ENCODE assay signal across 20 cellular contexts in the genomic region with DNA sequence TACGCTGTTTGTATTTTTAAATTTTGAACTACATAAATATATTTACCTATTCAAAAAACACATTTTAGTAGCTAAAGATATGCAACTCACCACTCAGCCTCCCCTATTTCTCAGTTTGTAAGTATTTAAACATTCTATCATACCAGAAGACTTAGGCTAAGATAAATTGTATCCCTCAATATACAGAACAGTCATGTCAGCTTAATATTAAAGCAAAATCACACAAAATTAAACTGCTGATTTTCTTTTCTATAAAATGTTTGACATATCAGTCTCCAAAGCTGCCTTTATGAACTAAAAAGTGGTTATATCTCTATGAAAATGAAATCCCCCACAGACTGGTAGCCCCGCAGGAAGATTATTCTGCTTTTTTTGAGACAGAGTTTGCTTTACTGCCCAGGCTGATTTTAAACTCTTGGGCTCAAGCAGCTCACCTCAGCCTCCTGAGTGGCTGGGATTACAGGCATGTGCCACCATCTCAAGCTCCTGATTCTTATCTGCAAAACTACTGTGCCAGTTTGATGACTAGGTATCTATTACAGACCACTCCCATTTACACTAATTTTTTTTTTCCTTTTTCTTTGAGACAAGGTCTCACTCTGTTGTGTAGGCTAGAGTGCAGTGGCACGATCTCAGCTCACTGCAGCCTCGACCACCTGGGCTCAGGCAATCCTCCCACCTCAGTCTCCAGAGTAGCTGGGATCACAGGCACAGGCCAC. TPM values are rescaled to one million over a fixed set of nuclear protein-coding genes. Genes with fewer than 3 reads are reported as not detected.
A peak's percentile ranks its signal among the peaks of the same experiment; 100 is the strongest.
DNase-seq lines count a peak whose midpoint lies in the region; ATAC-seq and TF ChIP-seq lines count a peak whose summit lies in the region.
"Had no signal": no experiment of that assay in that cellular context is flagged by ENCODE, and none has a peak within 500 bp of the region (broad histone marks: within the 10 kb centered on the region; RNA-seq: fewer than 3 reads in every experiment).

No MANE protein-coding gene starts in this region.

- no peaks in the 10 kb centered on the region; the same call in 1 of the 2 replicates for H3K9me2 ChIP-seq in SK-N-SH
- H3K9me2 ChIP-seq in PC-3 (replicated peaks; ENCODE audit: low read length), result no peaks in the 10 kb centered on the region
- no peaks in the 10 kb centered on the region for H3K9me2 ChIP-seq in OCI-LY7 (ENCODE audit: insufficient read depth, low read length)

- TF ChIP-seq RAD21 in SK-N-SH (IDR thresholded peaks at IDR 0.05; ENCODE audit: low read length), result no peak

- H3K4me2 ChIP-seq in SK-N-SH (no peak overlapping the region), PC-3 (ENCODE audit: low read length) (no peak overlapping the region), OCI-LY7 (ENCODE audit: low read length) (no peak overlapping the region)
- H3K4me2 ChIP-seq: BLaER1 treated with 17β-estradiol and CSF1 and Interleukin-3, amounts not matched to agents 10 nM and 100 nM had no signal

- peaks cover 20% of the 10 kb centered on the region for H3K36me3 Mint-ChIP-seq in nephron progenitor cell (ENCODE audit: low read depth)

- peak overlapping the region; percentile 44 for H3K27ac Mint-ChIP-seq in nephron progenitor cell

- H3F3A ChIP-seq in SK-N-SH (replicated peaks; ENCODE audit: insufficient read depth), result peaks cover 14% of the 10 kb centered on the region
- peaks cover 3% of the 10 kb centered on the region for H3F3A ChIP-seq in PC-3 (ENCODE audit: low read length, unreplicated experiment)

- H3K79me2 ChIP-seq in SK-N-SH (ENCODE audit: insufficient read depth) (peaks cover 61% of the 10 kb centered on the region), PC-3 (ENCODE audit: low read length) (peaks cover 45% of the 10 kb centered on the region), OCI-LY7 (ENCODE audit: insufficient read depth, low read depth, low read length) (no peaks in the 10 kb centered on the region)

- POLR2A ChIA-PET in SK-N-SH (lab: Yijun Ruan, JAX), result no interaction called here
- POLR2A ChIA-PET in PC-3 (lab: Charles Lee; ENCODE audit: unreplicated experiment), result no interaction called here
- POLR2A ChIA-PET in OCI-LY7 (lab: Charles Lee), result interaction anchor here (0.5 to 1.7 kb wide), 9 partner anchors 8 to 562 kb away, joined by 3 to 7 read pairs (median 3); no protein-coding TSS in a partner anchor

- no peak overlapping the region for H3K4me3 Mint-ChIP-seq in nephron progenitor cell

- 95% methylated on average over 4 of the region's 4 CpGs for WGBS in SK-N-SH (ENCODE audit: low lambda C conversion rate)

- no peaks in the 10 kb centered on the region for H3K9me3 ChIP-seq in SK-N-SH
- no peaks in the 10 kb centered on the region for H3K9me3 ChIP-seq in PC-3 (ENCODE audit: low read length)
- no peaks in the 10 kb centered on the region for H3K9me3 ChIP-seq in OCI-LY7 (ENCODE audit: low read length)

- no peak for TF ChIP-seq EP300 in SK-N-SH (IDR thresholded peaks at IDR 0.05; ENCODE audit: borderline replicate concordance in 1 of 2, low read depth in 1 of 2, low read length in 1 of 2)

- CTCF ChIA-PET in SK-N-SH (lab: Yijun Ruan, JAX) (no interaction called here), PC-3 (lab: Charles Lee) (no interaction called here), OCI-LY7 (lab: Charles Lee; ENCODE audit: unreplicated experiment) (no interaction called here)

- H3K27me3 Mint-ChIP-seq in nephron progenitor cell (ENCODE audit: low read depth, poor library complexity), result no peaks in the 10 kb centered on the region

- H3K4me1 Mint-ChIP-seq in nephron progenitor cell, result peaks cover 16% of the 10 kb centered on the region

- intact Hi-C loops in PC-3 (cut with micrococcal nuclease), result no loop called here
- intact Hi-C loops in OCI-LY7 (cut with micrococcal nuclease; ENCODE audit: unreplicated experiment), result no loop called here

- H3K36me3 ChIP-seq in SK-N-SH (replicated peaks in 1 of 2; ENCODE audit: control insufficient read depth in 1 of 2, insufficient read depth in 2 of 2, low read length in 1 of 2) (peaks cover 8 to 43% of the 10 kb centered on the region in 2 experiments), PC-3 (ENCODE audit: low read depth, low read length) (peaks cover 17% of the 10 kb centered on the region; the same call in 1 of the 2 replicates), OCI-LY7 (ENCODE audit: insufficient read depth, low read length) (peaks cover 46% of the 10 kb centered on the region)

- BruUV-seq in PC-3 (replicated peaks; lab: Mats Ljungman, UMichigan) (no TSS peak), OCI-LY7 (replicated peaks; lab: Mats Ljungman, UMichigan) (no TSS peak)

- no peaks in the 10 kb centered on the region for H3K9me3 Mint-ChIP-seq in nephron progenitor cell

- no peak for TF ChIP-seq CTCF in SK-N-SH (IDR thresholded peaks at IDR 0.05)
- no peak for TF ChIP-seq CTCF in PC-3 (conservative IDR thresholded peaks at IDR 0.05; ENCODE audit: low read depth, low read length)
- no peak for TF ChIP-seq CTCF in nephron progenitor cell (IDR thresholded peaks at IDR 0.05)
- TF ChIP-seq CTCF in OCI-LY7 (conservative IDR thresholded peaks at IDR 0.05; ENCODE audit: low read length), result no peak

- H2AFZ ChIP-seq in SK-N-SH (ENCODE audit: low read depth) (no peak overlapping the region), PC-3 (ENCODE audit: low read length) (no peak overlapping the region), OCI-LY7 (ENCODE audit: low read length) (no peak overlapping the region)

- H4K20me1 ChIP-seq in SK-N-SH (ENCODE audit: insufficient read depth) (0 out of 2 replicates have a peak, but pooled peaks cover 17% of the 10 kb centered on the region), PC-3 (ENCODE audit: low read length) (no peaks in the 10 kb centered on the region), OCI-LY7 (ENCODE audit: insufficient read depth, low read length) (no peaks in the 10 kb centered on the region)

- ATAC-seq in SK-N-SH treated with all-trans-retinoic acid at 6 μM for 48 hours (no peak), PC-3 (no peak), HG02763 (IDR thresholded peaks at IDR 0.05; ENCODE audit: unreplicated experiment) (no peak)

- no peaks in the 10 kb centered on the region for H3K27me3 ChIP-seq in SK-N-SH (ENCODE audit: insufficient read depth)
- H3K27me3 ChIP-seq in PC-3 (ENCODE audit: low read length), result no peaks in the 10 kb centered on the region
- H3K27me3 ChIP-seq: BLaER1 treated with 17β-estradiol and CSF1 and Interleukin-3, amounts not matched to agents 10 nM and 100 nM had no signal

- H3K4me3 ChIP-seq in SK-N-SH (ENCODE audit: low read depth in 2 of 2, low read length in 1 of 2) (no peak overlapping the region), PC-3 (ENCODE audit: low read length) (no peak overlapping the region), OCI-LY7 (ENCODE audit: low read depth, low read length, poor library complexity, severe bottlenecking) (no peak overlapping the region)
- H3K4me3 ChIP-seq: BLaER1 treated with 17β-estradiol and CSF1 and Interleukin-3, amounts not matched to agents 10 nM and 100 nM had no signal

- H3K9ac ChIP-seq in SK-N-SH (no peak overlapping the region), PC-3 (ENCODE audit: low read length) (no peak overlapping the region)
- H3K9ac ChIP-seq: BLaER1 treated with 17β-estradiol and CSF1 and Interleukin-3, amounts not matched to agents 10 nM and 100 nM had no signal

- H3K27ac ChIP-seq in SK-N-SH (ENCODE audit: low read depth in 2 of 2, low read length in 1 of 2), result no peak overlapping the region
- no peak overlapping the region for H3K27ac ChIP-seq in PC-3 (ENCODE audit: low read length)
- H3K27ac ChIP-seq in OCI-LY7 (ENCODE audit: low read depth, low read length, poor library complexity, severe bottlenecking), result no peak overlapping the region
- H3K27ac ChIP-seq: BLaER1 treated with 17β-estradiol and CSF1 and Interleukin-3, amounts not matched to agents 10 nM and 100 nM had no signal

- no peak for DNase-seq in SK-N-SH
- peak; percentile 3 for DNase-seq in EH (ENCODE audit: low read depth)
- DNase-seq in PC-3, result peak; percentile 3
- DNase-seq in nephron progenitor cell, result no peak
- DNase-seq in OCI-LY7 (ENCODE audit: low spot score), result no peak
- DNase-seq in amniotic stem cell (lab: John Stamatoyannopoulos, UW), result no peak
- DNase-seq: DND-41, H7, KBM-7, NCI-H1417 treated with DMSO at 0.1 percent for 48 hours, NCI-H2029 treated with DMSO at 0.1 percent for 48 hours, NCI-H510A treated with DMSO at 0.1 percent for 48 hours, NCI-H774, OCI-M1, RPMI8226, SHP77 treated with DMSO at 0.1 percent for 48 hours, T-helper 1 cell had no signal

- H3K4me1 ChIP-seq in SK-N-SH (ENCODE audit: control insufficient read depth in 1 of 2, insufficient read depth in 2 of 2, low read depth in 1 of 2, low read length in 1 of 2), result peaks cover 0 to 34% of the 10 kb centered on the region in 2 experiments; a peak in 2 of 4 replicates
- H3K4me1 ChIP-seq in PC-3 (ENCODE audit: insufficient read depth, low read length), result no peaks in the 10 kb centered on the region
- no peaks in the 10 kb centered on the region for H3K4me1 ChIP-seq in OCI-LY7 (ENCODE audit: insufficient read depth, low read length, poor library complexity, severe bottlenecking)

TF ChIP-seq in SK-N-SH, 30 proteins besides CTCF, POLR2A, EP300 and RAD21 (continues in another document):
- TF ChIP-seq, protein P1, sequence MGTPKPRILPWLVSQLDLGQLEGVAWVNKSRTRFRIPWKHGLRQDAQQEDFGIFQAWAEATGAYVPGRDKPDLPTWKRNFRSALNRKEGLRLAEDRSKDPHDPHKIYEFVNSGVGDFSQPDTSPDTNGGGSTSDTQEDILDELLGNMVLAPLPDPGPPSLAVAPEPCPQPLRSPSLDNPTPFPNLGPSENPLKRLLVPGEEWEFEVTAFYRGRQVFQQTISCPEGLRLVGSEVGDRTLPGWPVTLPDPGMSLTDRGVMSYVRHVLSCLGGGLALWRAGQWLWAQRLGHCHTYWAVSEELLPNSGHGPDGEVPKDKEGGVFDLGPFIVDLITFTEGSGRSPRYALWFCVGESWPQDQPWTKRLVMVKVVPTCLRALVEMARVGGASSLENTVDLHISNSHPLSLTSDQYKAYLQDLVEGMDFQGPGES (IDR thresholded peaks at IDR 0.05; ENCODE audit: low read depth, low read length), result no peak
- TF ChIP-seq GATA2 (CRISPR knock-in tag; IDR thresholded peaks at IDR 0.05), result peak; percentile 17; the same call in 1 of the 2 replicates

RNA-seq across cellular contexts. Expression of a gene that starts 37.6 kb away (rescaled TPM):
- 83.9 and 84.8 TPM in 2 replicates for polyA plus RNA-seq in SK-N-SH (2012; rRNA removed)
- 62.8 and 66.3 TPM in 2 replicates for polyA plus RNA-seq in SK-N-SH (2012; cell fraction: cytosol; rRNA removed)
- 223 and 292 TPM in 2 replicates for polyA plus RNA-seq in SK-N-SH (2012; cell fraction: nucleus; rRNA removed)
- total RNA-seq in PC-3 (2014; rRNA removed) (96.8 and 116 TPM in 2 replicates), OCI-LY7 (2022) (156 and 162 TPM in 2 replicates)
- 48.0 TPM in 2 replicates for total RNA-seq in OCI-LY7 (2014; rRNA removed; shearing (Covaris generic))

Comparison
In these comparisons a context has a peak if more than half of its experiments do, and no peak if none do; other contexts are left out.
1. DNase-seq: peak in EH (single experiment) and PC-3 (single experiment); none in SK-N-SH (single experiment), nephron progenitor cell (single experiment), OCI-LY7 (single experiment) and amniotic stem cell (single experiment).